18 cellular contexts compared by ENCODE assay signal in the genomic region with DNA sequence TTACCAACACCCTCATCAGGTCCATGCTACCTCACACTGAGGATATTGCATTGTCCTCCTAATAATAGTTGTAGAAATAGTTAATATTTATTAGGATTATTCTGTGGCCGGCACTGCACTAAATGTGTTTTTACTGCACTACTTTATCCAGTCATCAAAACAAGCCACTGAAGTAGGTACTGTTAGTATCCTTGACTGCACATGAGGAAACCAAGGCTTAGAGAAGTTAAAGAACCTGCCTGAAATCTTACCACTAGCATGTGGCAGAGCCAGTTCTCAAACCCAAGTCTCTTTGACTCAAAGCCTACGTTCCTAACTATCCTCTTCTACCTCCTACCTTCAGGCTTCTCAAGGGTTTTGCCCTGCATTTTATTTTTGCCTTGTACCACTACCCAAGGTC. TPM values are rescaled to one million over a fixed set of nuclear protein-coding genes. Genes with fewer than 3 reads are reported as not detected.
DNase-seq lines count a peak whose midpoint lies in the region; ATAC-seq and TF ChIP-seq lines count a peak whose summit lies in the region.
"Had no signal": no experiment of that assay in that cellular context is flagged by ENCODE, and none has a peak within 500 bp of the region (broad histone marks: within the 10 kb centered on the region; RNA-seq: fewer than 3 reads in every experiment).

No MANE protein-coding gene starts in this region.

- H3K4me3 ChIP-seq in OCI-LY1 (ENCODE audit: low read depth, low read length, poor library complexity, severe bottlenecking): no peak overlapping the region
- no peak overlapping the region for H3K4me3 ChIP-seq in gastrocnemius medialis
- H3K4me3 ChIP-seq: BLaER1, K562 had no signal

- H3K27me3 Mint-ChIP-seq in dendritic cell treated with granulocyte-macrophage colony-stimulating factor and Interleukin-4, amounts not matched to agents 40 ng/mL and 50 ng/mL, for 4 days: no peaks in the 10 kb centered on the region
- H3K27me3 Mint-ChIP-seq in naive B cell: no peaks in the 10 kb centered on the region
- peaks cover 49% of the 10 kb centered on the region for H3K27me3 Mint-ChIP-seq in CD4-positive, alpha-beta T cell

- H4K20me1 ChIP-seq in OCI-LY1 (ENCODE audit: insufficient read depth, low read length): no peaks in the 10 kb centered on the region
- H4K20me1 ChIP-seq: BLaER1 had no signal

- H2AFZ ChIP-seq in OCI-LY1 (ENCODE audit: low read length): peak overlapping the region; percentile 64; the same call in 1 of the 2 replicates

- no peak overlapping the region for H3K4me3 Mint-ChIP-seq in dendritic cell treated with granulocyte-macrophage colony-stimulating factor and Interleukin-4, amounts not matched to agents 40 ng/mL and 50 ng/mL, for 4 days
- peak overlapping the region; percentile 8 to 82 (median 72) for H3K4me3 Mint-ChIP-seq in naive B cell
- H3K4me3 Mint-ChIP-seq in CD4-positive, alpha-beta T cell: no peak overlapping the region
- H3K4me3 Mint-ChIP-seq: CD8-positive, alpha-beta T cell had no signal

- H3K27me3 ChIP-seq in OCI-LY1 (ENCODE audit: insufficient read depth, low read length) (no peaks in the 10 kb centered on the region), gastrocnemius medialis (no peaks in the 10 kb centered on the region)
- peaks cover 15% of the 10 kb centered on the region for H3K27me3 ChIP-seq in CD4-positive, alpha-beta T cell (ENCODE audit: control insufficient read depth, insufficient read depth, low read length)
- H3K27me3 ChIP-seq: BLaER1 had no signal

- TF ChIP-seq POLR2A in gastrocnemius medialis (IDR thresholded peaks at IDR 0.05): no peak

- H3K79me2 ChIP-seq in OCI-LY1 (ENCODE audit: insufficient read depth, low read length): no peaks in the 10 kb centered on the region

- H3K4me1 ChIP-seq in OCI-LY1 (ENCODE audit: insufficient read depth, low read length, severe bottlenecking) (peaks cover 22% of the 10 kb centered on the region), gastrocnemius medialis (no peaks in the 10 kb centered on the region)
- H3K4me1 ChIP-seq: BLaER1 had no signal

- in situ Hi-C loops in gastrocnemius medialis (cut with MboI; ENCODE audit: low sequenced_read_pairs in 4 of 4): no loop called here
- in situ Hi-C loops in GM13976 (cut with MboI; ENCODE audit: low sequenced_read_pairs, unreplicated experiment): no loop called here

- ATAC-seq in naive B cell (ENCODE audit: low read depth in 2 of 2): peak in 1 of 2 donors; percentile 27
- ATAC-seq in gastrocnemius medialis: no peak
- no peak for ATAC-seq in CD4-positive, alpha-beta T cell (ENCODE audit: poor library complexity)
- ATAC-seq: CD8-positive, alpha-beta T cell; K562 had no signal

- H3K4me1 Mint-ChIP-seq in dendritic cell treated with granulocyte-macrophage colony-stimulating factor and Interleukin-4, amounts not matched to agents 40 ng/mL and 50 ng/mL, for 4 days (ENCODE audit: low read depth): peaks cover 8% of the 10 kb centered on the region
- H3K4me1 Mint-ChIP-seq in naive B cell: peaks cover 10 to 29% (median 27%) of the 10 kb centered on the region in 3 donors
- H3K4me1 Mint-ChIP-seq in CD4-positive, alpha-beta T cell (ENCODE audit: low read depth): no peaks in the 10 kb centered on the region

- H3K36me3 Mint-ChIP-seq in dendritic cell treated with granulocyte-macrophage colony-stimulating factor and Interleukin-4, amounts not matched to agents 40 ng/mL and 50 ng/mL, for 4 days (ENCODE audit: low read depth): no peaks in the 10 kb centered on the region
- H3K36me3 Mint-ChIP-seq in naive B cell: no peaks in the 10 kb centered on the region
- no peaks in the 10 kb centered on the region for H3K36me3 Mint-ChIP-seq in CD4-positive, alpha-beta T cell (ENCODE audit: low read depth)
- H3K36me3 Mint-ChIP-seq: CD14-positive monocyte; CD8-positive, alpha-beta T cell had no signal

- H3K36me3 ChIP-seq in OCI-LY1 (ENCODE audit: insufficient read depth, low read length): no peaks in the 10 kb centered on the region
- no peaks in the 10 kb centered on the region for H3K36me3 ChIP-seq in gastrocnemius medialis
- H3K36me3 ChIP-seq: BLaER1 had no signal

- no peak overlapping the region for H3K9ac ChIP-seq in OCI-LY1 (ENCODE audit: low read length)
- H3K9ac ChIP-seq: BLaER1 had no signal

- POLR2A ChIA-PET in CD4-positive, alpha-beta T cell (lab: Charles Lee): interaction anchor here (0.6 kb wide), 1 partner anchor 165 kb away, joined by 3 read pairs; no protein-coding TSS in a partner anchor

- DNase-seq in naive B cell: no peak
- no peak for DNase-seq in gastrocnemius medialis
- no peak for DNase-seq in GM13976 (ENCODE audit: low spot score)
- no peak for DNase-seq in CD4-positive, alpha-beta T cell
- DNase-seq in islet precursor cell: no peak
- DNase-seq: ACHN; AML-193; Calu3; CD8-positive, alpha-beta T cell; DMS79 treated with DMSO at 0.1 percent for 48 hours; GF-D8; HCEC 1CT; IMR-90 had no signal

- H3K9me2 ChIP-seq in OCI-LY1 (ENCODE audit: low read depth, low read length): no peaks in the 10 kb centered on the region

- H3K9me3 ChIP-seq in OCI-LY1 (ENCODE audit: low read length) (no peaks in the 10 kb centered on the region), gastrocnemius medialis (no peaks in the 10 kb centered on the region)
- no peaks in the 10 kb centered on the region for H3K9me3 ChIP-seq in CD4-positive, alpha-beta T cell (ENCODE audit: control insufficient read depth, low read length)
- H3K9me3 ChIP-seq: BLaER1 had no signal

- H3K27ac ChIP-seq in OCI-LY1 (ENCODE audit: low read depth, low read length, poor library complexity, severe bottlenecking) (peak overlapping the region; percentile 26), gastrocnemius medialis (no peak overlapping the region)
- no peak overlapping the region for H3K27ac ChIP-seq in CD4-positive, alpha-beta T cell (ENCODE audit: low read depth, low read length)
- H3K27ac ChIP-seq: BLaER1 had no signal

- no peak for TF ChIP-seq CTCF in OCI-LY1 (IDR thresholded peaks at IDR 0.05; ENCODE audit: low read length)
- no peak for TF ChIP-seq CTCF in gastrocnemius medialis (IDR thresholded peaks at IDR 0.05 in 4 of 5, conservative IDR thresholded peaks at IDR 0.05 in 1 of 5)
- no peak for TF ChIP-seq CTCF in GM13976 (IDR thresholded peaks at IDR 0.05; ENCODE audit: borderline replicate concordance, control extremely low read depth, extremely low read depth, insufficient read depth, missing control alignments)
- no peak for TF ChIP-seq CTCF in CD4-positive, alpha-beta T cell (IDR thresholded peaks at IDR 0.05)

- CTCF ChIA-PET in CD4-positive, alpha-beta T cell (lab: Charles Lee): no interaction called here

- H3K27ac Mint-ChIP-seq in dendritic cell treated with granulocyte-macrophage colony-stimulating factor and Interleukin-4, amounts not matched to agents 40 ng/mL and 50 ng/mL, for 4 days: peak overlapping the region; percentile 2
- H3K27ac Mint-ChIP-seq in naive B cell: peak overlapping the region in 5 of 6 donors; percentile 74 to 98 (median 86)
- no peak overlapping the region for H3K27ac Mint-ChIP-seq in CD4-positive, alpha-beta T cell
- H3K27ac Mint-ChIP-seq: CD8-positive, alpha-beta T cell had no signal

- no peaks in the 10 kb centered on the region for H3K9me3 Mint-ChIP-seq in dendritic cell treated with granulocyte-macrophage colony-stimulating factor and Interleukin-4, amounts not matched to agents 40 ng/mL and 50 ng/mL, for 4 days
- H3K9me3 Mint-ChIP-seq in naive B cell: peaks cover 0 to 2% (median 0%) of the 10 kb centered on the region in 7 donors
- no peaks in the 10 kb centered on the region for H3K9me3 Mint-ChIP-seq in CD4-positive, alpha-beta T cell
- H3K9me3 Mint-ChIP-seq: CD8-positive, alpha-beta T cell had no signal

- H3K4me2 ChIP-seq in OCI-LY1 (ENCODE audit: low read length): 0 out of 2 replicates have a peak overlapping the region, but pooled peaks have one; percentile 10
- H3K4me2 ChIP-seq: BLaER1 had no signal

- intact Hi-C loops in dendritic cell treated with granulocyte-macrophage colony-stimulating factor and Interleukin-4, amounts not matched to agents 40 ng/mL and 50 ng/mL, for 4 days (cut with micrococcal nuclease): no loop called here
- intact Hi-C loops in gastrocnemius medialis (cut with DNase I; ENCODE audit: low total_unique reads): no loop called here
- intact Hi-C loops in CD4-positive, alpha-beta T cell (cut with DNase I, micrococcal nuclease): no loop called here

- no peaks in the 10 kb centered on the region for H3F3A ChIP-seq in OCI-LY1 (ENCODE audit: insufficient read depth, low read length)

RNA-seq across cellular contexts. Expression of a gene that starts 30.9 kb away (rescaled TPM):
- polyA plus RNA-seq in naive B cell (ENCODE audit: low read depth in 6 of 6): 1 to 10 TPM in 5 of 6 donors, under 1 TPM in 1; 0.84 to 5.6 (median 1.7) TPM
- under 1 TPM in 1 of 4 donors, not detected in 3; 0.36 TPM for total RNA-seq in gastrocnemius medialis
- total RNA-seq in CD4-positive, alpha-beta T cell: not detected
- total RNA-seq: Calu3; CD8-positive, alpha-beta T cell; IMR-90; K562 had no signal
- polyA plus RNA-seq: CD14-positive monocyte, IMR-90, K562 had no signal

RNA-seq across cellular contexts. Expression of a gene that starts 34.7 kb away (rescaled TPM):
- polyA plus RNA-seq in naive B cell (ENCODE audit: low read depth in 6 of 6): 1 to 10 TPM; 1.9 to 7.2 (median 4.5) TPM
- total RNA-seq in gastrocnemius medialis: 1 to 10 TPM in 2 of 4 donors, under 1 TPM in 2; 0.36 to 2.9 (median 0.94) TPM
- total RNA-seq in CD4-positive, alpha-beta T cell: 1 to 10 TPM in 1 of 2 experiments, under 1 TPM in 1; 0.70 to 1.1 TPM

Comparison
In these comparisons a context has a peak if more than half of its experiments do, and no peak if none do; other contexts are left out.
1. H3K4me3 Mint-ChIP-seq: peak in naive B cell (8 of 8); none in dendritic cell treated with granulocyte-macrophage colony-stimulating factor and Interleukin-4, amounts not matched to agents 40 ng/mL and 50 ng/mL, for 4 days (single experiment) and CD4-positive, alpha-beta T cell (single experiment).